8 cellular contexts compared by ENCODE assay signal in the genomic region with DNA sequence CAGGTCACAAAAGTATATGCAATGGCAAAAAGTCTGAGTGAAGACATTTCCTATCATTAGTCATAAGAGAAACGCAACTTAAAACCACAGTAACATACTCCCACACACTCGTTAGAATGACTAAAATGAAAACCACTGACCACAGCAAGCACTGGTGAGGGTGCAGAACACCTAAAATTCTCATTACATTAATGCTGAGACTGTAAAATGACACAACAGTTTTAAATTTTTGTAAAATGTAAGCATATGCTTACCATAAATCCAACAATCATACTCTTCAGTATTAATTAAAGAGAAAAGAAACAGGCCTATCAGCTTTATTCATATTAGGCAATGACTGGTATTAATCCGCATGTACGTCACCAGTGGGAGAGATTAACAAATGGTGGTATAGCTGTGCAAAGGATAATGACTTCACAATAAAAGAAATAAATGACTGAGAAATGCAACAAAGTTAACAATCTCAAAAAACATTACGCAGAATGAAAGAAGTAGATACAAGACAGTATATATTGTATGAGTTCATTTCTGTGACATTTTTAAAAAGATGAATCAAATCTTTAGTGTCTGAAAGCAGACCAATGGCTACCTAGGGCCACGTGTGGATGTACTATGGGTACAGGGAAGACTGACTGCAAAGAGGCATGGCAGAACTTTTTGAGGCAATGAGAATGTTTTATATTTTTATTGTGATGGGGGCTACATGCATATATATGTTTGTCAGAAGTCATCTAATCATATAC.
DNase-seq lines count a peak whose midpoint lies in the region; ATAC-seq and TF ChIP-seq lines count a peak whose summit lies in the region.

No MANE protein-coding gene starts in this region.

- no peaks in the 10 kb centered on the region for H3K9me3 ChIP-seq in Karpas-422 (ENCODE audit: low read length)
- H3K9me3 ChIP-seq in esophagus squamous epithelium: peaks cover 0 to under 1% (median 0%) of the 10 kb centered on the region in 3 donors

- H3K4me1 ChIP-seq in Karpas-422 (ENCODE audit: low read length) (no peaks in the 10 kb centered on the region), esophagus squamous epithelium (no peaks in the 10 kb centered on the region)

- H3K27ac ChIP-seq in Karpas-422 (ENCODE audit: low read length): no peak overlapping the region
- no peak overlapping the region for H3K27ac ChIP-seq in esophagus squamous epithelium

- no peak overlapping the region for H3K4me2 ChIP-seq in Karpas-422 (ENCODE audit: low read depth, low read length, poor library complexity, severe bottlenecking)

- H3K36me3 ChIP-seq in Karpas-422 (ENCODE audit: insufficient read depth, low read length) (no peaks in the 10 kb centered on the region), esophagus squamous epithelium (peaks cover 0 to 4% (median 0%) of the 10 kb centered on the region in 3 donors)

- H3K79me2 ChIP-seq in Karpas-422 (ENCODE audit: low read length): no peaks in the 10 kb centered on the region

- DNase-seq in AG20443 (ENCODE audit: low spot score): peak; percentile 59
- DNase-seq in SKM-1 treated with dmso at 0.1 percent for 144 hours (lab: John Stamatoyannopoulos, UW; ENCODE audit: unreplicated experiment): peak; percentile 81
- peak; percentile 84 to 89 for DNase-seq in foreskin fibroblast
- DNase-seq in NCI-H1436 treated with DMSO at 0.1 percent for 48 hours (lab: John Stamatoyannopoulos, UW): no peak
- no peak for DNase-seq in Karpas-422
- no peak for DNase-seq in esophagus squamous epithelium (lab: John Stamatoyannopoulos, UW)

- ATAC-seq in GM19025 (IDR thresholded peaks at IDR 0.05; ENCODE audit: low read depth, unreplicated experiment) (peak; percentile 97), HG03097 (IDR thresholded peaks at IDR 0.05; ENCODE audit: low FRiP score, unreplicated experiment) (peak; percentile 95)

- H3K9ac ChIP-seq in Karpas-422 (ENCODE audit: low read length): no peak overlapping the region

- H4K20me1 ChIP-seq in Karpas-422 (ENCODE audit: insufficient read depth, low read depth, low read length): no peaks in the 10 kb centered on the region

- H3K27me3 ChIP-seq in Karpas-422 (ENCODE audit: low read length): no peaks in the 10 kb centered on the region
- no peaks in the 10 kb centered on the region for H3K27me3 ChIP-seq in esophagus squamous epithelium

- H3K4me3 ChIP-seq in foreskin fibroblast (ENCODE audit: low read depth in 1 of 2, low read length in 2 of 2) (no peak overlapping the region), Karpas-422 (ENCODE audit: low read length) (no peak overlapping the region), esophagus squamous epithelium (no peak overlapping the region)

- 62 to 63% methylated on average over 6 of the region's 6 CpGs for WGBS in esophagus squamous epithelium, 2 donors

- H2AFZ ChIP-seq in Karpas-422 (ENCODE audit: low read length): no peak overlapping the region

- TF ChIP-seq CTCF in foreskin fibroblast (IDR thresholded peaks at IDR 0.05; ENCODE audit: low read depth, low read length): no peak
- no peak for TF ChIP-seq CTCF in esophagus squamous epithelium (IDR thresholded peaks at IDR 0.05)

- intact Hi-C loops in esophagus squamous epithelium (cut with DNase I): no loop called here

- H3K9me2 ChIP-seq in Karpas-422 (replicated peaks; ENCODE audit: insufficient read depth, low read length): no peaks in the 10 kb centered on the region

- no peak for TF ChIP-seq POLR2A in esophagus squamous epithelium (IDR thresholded peaks at IDR 0.05)

Comparison
In these comparisons a context has a peak if more than half of its experiments do, and no peak if none do; other contexts are left out.
1. DNase-seq: peak in AG20443 (single experiment), SKM-1 treated with dmso at 0.1 percent for 144 hours (single experiment) and foreskin fibroblast (2 of 2); none in NCI-H1436 treated with DMSO at 0.1 percent for 48 hours (single experiment), Karpas-422 (single experiment) and esophagus squamous epithelium (single experiment).